16 cellular contexts compared by ENCODE assay signal in the genomic region with DNA sequence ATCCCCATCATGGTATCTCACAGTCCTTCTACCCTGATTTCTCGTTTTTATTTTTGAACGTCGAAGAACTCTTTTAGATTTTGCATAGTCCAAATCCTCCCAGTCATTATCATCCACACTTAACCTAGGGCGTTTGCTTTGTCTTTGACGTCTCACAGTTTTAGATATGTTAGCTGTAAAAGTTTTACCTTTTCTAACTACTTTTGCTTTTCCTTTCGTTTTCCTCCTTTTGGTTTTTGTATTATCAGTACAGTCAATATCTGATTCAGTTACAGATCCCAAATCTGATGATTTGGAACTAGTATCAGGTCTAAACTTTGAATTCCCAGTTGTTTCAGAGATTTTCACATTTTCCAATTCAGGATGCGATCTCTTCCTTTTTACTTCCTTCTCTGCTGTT. TPM values are rescaled to one million over a fixed set of nuclear protein-coding genes. Genes with fewer than 3 reads are reported as not detected.
DNase-seq lines count a peak whose midpoint lies in the region; ATAC-seq and TF ChIP-seq lines count a peak whose summit lies in the region.
"Had no signal": no experiment of that assay in that cellular context is flagged by ENCODE, and none has a peak within 500 bp of the region (broad histone marks: within the 10 kb centered on the region; RNA-seq: fewer than 3 reads in every experiment).

No MANE protein-coding gene starts in this region.

- ATAC-seq in activated T-cell treated with anti-CD3 and anti-CD28 coated beads, Interleukin-2, amount 50 U/mL, for 72 hours (replicated peaks in 1 of 2) = no peak
- no peak for ATAC-seq in naive thymus-derived CD8-positive, alpha-beta T cell

- no peak overlapping the region for H2AFZ ChIP-seq in OCI-LY7 (ENCODE audit: low read length)

- no peaks in the 10 kb centered on the region for H3K79me2 ChIP-seq in OCI-LY7 (ENCODE audit: insufficient read depth, low read depth, low read length)

- no peak overlapping the region for H3K4me3 ChIP-seq in OCI-LY7 (ENCODE audit: low read depth, low read length, poor library complexity, severe bottlenecking)
- H3K4me3 ChIP-seq: HAP-1 had no signal

- no peaks in the 10 kb centered on the region for H3K9me3 ChIP-seq in OCI-LY7 (ENCODE audit: low read length)
- H3K9me3 ChIP-seq: HAP-1 had no signal

- no peak for DNase-seq in activated T-cell treated with anti-CD3 and anti-CD28 coated beads, Interleukin-2, amount 50 U/mL, for 72 hours
- DNase-seq in activated T-cell treated with anti-CD3 and anti-CD28 coated beads, Interleukin-2, amount 50 U/mL, for 48 hours = no peak
- DNase-seq in naive thymus-derived CD8-positive, alpha-beta T cell = no peak
- DNase-seq in globus pallidus (ENCODE audit: low spot score) (no peak), OCI-LY7 (ENCODE audit: low spot score) (no peak), inferior parietal cortex (ENCODE audit: extremely low spot score) (no peak)
- DNase-seq: activated B cell treated with CpG ODN at 0.5 μM for 24 hours; amygdala; effector CD8-positive, alpha-beta T cell; NCI-H1417 treated with DMSO at 0.1 percent for 48 hours; NCI-H526; nucleus accumbens; SIG-M5 had no signal

- H3K27me3 Mint-ChIP-seq in activated T-cell treated with anti-CD3 and anti-CD28 coated beads, Interleukin-2, amount 50 U/mL, for 72 hours (ENCODE audit: low read depth) = no peaks in the 10 kb centered on the region
- H3K27me3 Mint-ChIP-seq in IgD-negative memory B cell = no peaks in the 10 kb centered on the region
- H3K27me3 Mint-ChIP-seq in activated naive CD8-positive, alpha-beta T cell = no peaks in the 10 kb centered on the region
- no peaks in the 10 kb centered on the region for H3K27me3 Mint-ChIP-seq in naive thymus-derived CD8-positive, alpha-beta T cell
- H3K27me3 Mint-ChIP-seq: activated B cell treated with CpG ODN at 0.5 μM for 24 hours had no signal

- no peak for TF ChIP-seq CTCF in OCI-LY7 (conservative IDR thresholded peaks at IDR 0.05; ENCODE audit: low read length)

- CTCF ChIA-PET in OCI-LY7 (lab: Charles Lee; ENCODE audit: unreplicated experiment) = no interaction called here

- H3K4me2 ChIP-seq in OCI-LY7 (ENCODE audit: low read length) = no peak overlapping the region

- H4K20me1 ChIP-seq in OCI-LY7 (ENCODE audit: insufficient read depth, low read length) = peaks cover 11% of the 10 kb centered on the region; the same call in 1 of the 2 replicates

- peaks cover 83% of the 10 kb centered on the region for H3K36me3 ChIP-seq in OCI-LY7 (ENCODE audit: insufficient read depth, low read length)

- H3K4me3 Mint-ChIP-seq in activated T-cell treated with anti-CD3 and anti-CD28 coated beads, Interleukin-2, amount 50 U/mL, for 72 hours = peak overlapping the region in 1 of 2 donors; percentile 79
- no peak overlapping the region for H3K4me3 Mint-ChIP-seq in IgD-negative memory B cell
- H3K4me3 Mint-ChIP-seq in activated naive CD8-positive, alpha-beta T cell = no peak overlapping the region
- peak overlapping the region in 2 of 10 donors; percentile 24 to 48 for H3K4me3 Mint-ChIP-seq in naive thymus-derived CD8-positive, alpha-beta T cell
- H3K4me3 Mint-ChIP-seq: activated B cell treated with CpG ODN at 0.5 μM for 24 hours had no signal

- H3K9me2 ChIP-seq in OCI-LY7 (ENCODE audit: insufficient read depth, low read length) = no peaks in the 10 kb centered on the region

- intact Hi-C loops in OCI-LY7 (cut with micrococcal nuclease; ENCODE audit: unreplicated experiment) = no loop called here

- POLR2A ChIA-PET in naive thymus-derived CD8-positive, alpha-beta T cell (lab: Charles Lee) = no interaction called here
- POLR2A ChIA-PET in OCI-LY7 (lab: Charles Lee) = interaction anchor here (0.9 to 1.6 kb wide), 2 partner anchors 13 to 16 kb away, joined by 3 to 5 read pairs; partner anchors contain the start of gene PSMG1

- no peaks in the 10 kb centered on the region for H3K4me1 ChIP-seq in OCI-LY7 (ENCODE audit: insufficient read depth, low read length, poor library complexity, severe bottlenecking)
- H3K4me1 ChIP-seq: HAP-1 had no signal

- no TSS peak for BruUV-seq in OCI-LY7 (replicated peaks; lab: Mats Ljungman, UMichigan)

- no peaks in the 10 kb centered on the region for H3K9me3 Mint-ChIP-seq in activated T-cell treated with anti-CD3 and anti-CD28 coated beads, Interleukin-2, amount 50 U/mL, for 72 hours
- H3K9me3 Mint-ChIP-seq in IgD-negative memory B cell = no peaks in the 10 kb centered on the region
- no peaks in the 10 kb centered on the region for H3K9me3 Mint-ChIP-seq in activated naive CD8-positive, alpha-beta T cell (ENCODE audit: low read depth)
- H3K9me3 Mint-ChIP-seq in naive thymus-derived CD8-positive, alpha-beta T cell = no peaks in the 10 kb centered on the region
- H3K9me3 Mint-ChIP-seq: activated B cell treated with CpG ODN at 0.5 μM for 24 hours had no signal

- H3K36me3 Mint-ChIP-seq in activated T-cell treated with anti-CD3 and anti-CD28 coated beads, Interleukin-2, amount 50 U/mL, for 72 hours (ENCODE audit: insufficient read depth in 2 of 2) = peaks cover 13 to 32% of the 10 kb centered on the region in 2 donors
- peaks cover 9% of the 10 kb centered on the region for H3K36me3 Mint-ChIP-seq in IgD-negative memory B cell
- peaks cover 18% of the 10 kb centered on the region for H3K36me3 Mint-ChIP-seq in activated naive CD8-positive, alpha-beta T cell
- peaks cover 0 to 86% (median 16%) of the 10 kb centered on the region in 3 donors for H3K36me3 Mint-ChIP-seq in naive thymus-derived CD8-positive, alpha-beta T cell

- H3K27ac Mint-ChIP-seq in activated T-cell treated with anti-CD3 and anti-CD28 coated beads, Interleukin-2, amount 50 U/mL, for 72 hours = peak overlapping the region; percentile 83
- peak overlapping the region in 2 of 3 donors; percentile 88 to 90 for H3K27ac Mint-ChIP-seq in IgD-negative memory B cell
- peak overlapping the region; percentile 69 for H3K27ac Mint-ChIP-seq in activated naive CD8-positive, alpha-beta T cell
- H3K27ac Mint-ChIP-seq in naive thymus-derived CD8-positive, alpha-beta T cell = peak overlapping the region in 8 of 10 donors; percentile 3 to 67 (median 33)
- H3K27ac Mint-ChIP-seq: activated B cell treated with CpG ODN at 0.5 μM for 24 hours had no signal

- H3K27ac ChIP-seq in OCI-LY7 (ENCODE audit: low read depth, low read length, poor library complexity, severe bottlenecking) = no peak overlapping the region

- peaks cover 41% of the 10 kb centered on the region for H3K4me1 Mint-ChIP-seq in activated T-cell treated with anti-CD3 and anti-CD28 coated beads, Interleukin-2, amount 50 U/mL, for 72 hours (ENCODE audit: low read depth)
- H3K4me1 Mint-ChIP-seq in IgD-negative memory B cell = peaks cover 6 to 9% (median 7%) of the 10 kb centered on the region in 3 donors
- H3K4me1 Mint-ChIP-seq in activated naive CD8-positive, alpha-beta T cell (ENCODE audit: low read depth) = peaks cover 25% of the 10 kb centered on the region
- peaks cover 10 to 30% (median 18%) of the 10 kb centered on the region in 4 donors for H3K4me1 Mint-ChIP-seq in naive thymus-derived CD8-positive, alpha-beta T cell
- H3K4me1 Mint-ChIP-seq: activated B cell treated with CpG ODN at 0.5 μM for 24 hours had no signal

RNA-seq across cellular contexts. Expression of gene PSMG1, which starts 13.1 kb away (rescaled TPM):
- total RNA-seq in activated T-cell treated with anti-CD3 and anti-CD28 coated beads, Interleukin-2, amount 50 U/mL, for 72 hours = 100 to 1,000 TPM in 1 of 2 donors, 10 to 100 TPM in 1; 98.7 to 113 TPM
- polyA plus RNA-seq in IgD-negative memory B cell = 39.4 TPM
- total RNA-seq in naive thymus-derived CD8-positive, alpha-beta T cell = 10 to 100 TPM; 10.7 to 16.1 TPM
- polyA plus RNA-seq in naive thymus-derived CD8-positive, alpha-beta T cell = 10 to 100 TPM; 27.3 to 39.0 (median 36.8) TPM
- total RNA-seq in OCI-LY7 (2014; rRNA removed; shearing (Covaris generic)) = 76.9 and 87.2 TPM in 2 replicates
- 123 and 125 TPM in 2 replicates for total RNA-seq in OCI-LY7 (2022)

Comparison
In these comparisons a context has a peak if more than half of its experiments do, and no peak if none do; other contexts are left out.
1. H3K27ac Mint-ChIP-seq: peak in every context shown above with its lines; median percentile 89 in IgD-negative memory B cell; 83 in activated T-cell treated with anti-CD3 and anti-CD28 coated beads, Interleukin-2, amount 50 U/mL, for 72 hours; 69 in activated naive CD8-positive, alpha-beta T cell; 33 in naive thymus-derived CD8-positive, alpha-beta T cell.
2. RNA of gene PSMG1, which starts 13.1 kb away (total RNA-seq): 76.9 to 125 TPM in OCI-LY7 and 98.7 to 113 TPM in activated T-cell treated with anti-CD3 and anti-CD28 coated beads, Interleukin-2, amount 50 U/mL, for 72 hours; 10.7 to 16.1 TPM in naive thymus-derived CD8-positive, alpha-beta T cell; every median in the first group is over 4 times any median in the second.